ENCODE assay signal across 21 cellular contexts in the genomic region with DNA sequence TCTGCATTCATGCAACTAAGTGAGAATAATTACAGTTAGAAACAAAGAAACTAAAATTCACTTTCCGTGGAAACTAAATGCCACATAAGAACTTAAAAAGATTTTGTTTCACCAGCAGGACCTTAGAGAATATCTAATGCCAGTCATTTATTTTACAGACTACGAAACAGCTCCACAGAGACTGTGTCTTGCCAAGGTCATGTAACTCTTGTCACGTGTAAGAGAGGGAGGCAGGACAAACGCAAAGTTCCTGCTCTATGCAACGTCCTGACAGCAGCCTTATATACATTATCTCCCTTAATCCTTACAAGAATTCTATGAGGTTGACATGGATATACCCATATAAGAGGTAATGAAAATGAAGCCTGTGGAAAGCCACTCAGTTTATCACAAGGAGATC. TPM values are rescaled to one million over a fixed set of nuclear protein-coding genes. Genes with fewer than 3 reads are reported as not detected.
A peak's percentile ranks its signal among the peaks of the same experiment; 100 is the strongest.
DNase-seq lines count a peak whose midpoint lies in the region; ATAC-seq and TF ChIP-seq lines count a peak whose summit lies in the region.
"Had no signal": no experiment of that assay in that cellular context is flagged by ENCODE, and none has a peak within 500 bp of the region (broad histone marks: within the 10 kb centered on the region; RNA-seq: fewer than 3 reads in every experiment).

No MANE protein-coding gene starts in this region.

- no peak overlapping the region for H3K4me3 ChIP-seq in cardiac muscle cell
- peak overlapping the region; percentile 10 for H3K4me3 ChIP-seq in thoracic aorta
- H3K4me3 ChIP-seq: GM12878, GM23338, K562, SJSA1 had no signal

- peak overlapping the region; percentile 73 for H3K27ac ChIP-seq in cardiac muscle cell
- peak overlapping the region; percentile 27 to 66 for H3K27ac ChIP-seq in thoracic aorta
- H3K27ac ChIP-seq: RWPE1, SJSA1 had no signal

- ATAC-seq in thoracic aorta (ENCODE audit: insufficient number of reproducible peaks, low FRiP score, low read depth) (no peak), HG02973 (IDR thresholded peaks at IDR 0.05; ENCODE audit: unreplicated experiment) (no peak)
- no peak for ATAC-seq in stimulated activated naive B cell treated with anti-CD40 and anti-IgM and Interleukin-4, amounts not matched to agents 10 μg/mL and 1 μg/mL and 100 μg/mL, for 72 hours (replicated peaks)
- ATAC-seq: CD8-positive, alpha-beta T cell; GM12878; GM23338; K562 had no signal

- H3K36me3 ChIP-seq in cardiac muscle cell (peaks cover 22% of the 10 kb centered on the region), thoracic aorta (peaks cover 6% of the 10 kb centered on the region)

- H3K4me3 Mint-ChIP-seq in brain (no peak overlapping the region), mesothelial cell of epicardium (no peak overlapping the region)
- no peak overlapping the region for H3K4me3 Mint-ChIP-seq in stimulated activated naive B cell treated with anti-CD40 and anti-IgM and Interleukin-4, amounts not matched to agents 10 μg/mL and 1 μg/mL and 100 μg/mL, for 72 hours
- H3K4me3 Mint-ChIP-seq: B cell; CD8-positive, alpha-beta T cell; GM23338; HFFc6 had no signal

- H3K9me3 ChIP-seq in cardiac muscle cell (ENCODE audit: low read depth) = no peaks in the 10 kb centered on the region
- H3K9me3 ChIP-seq in thoracic aorta = no peaks in the 10 kb centered on the region
- H3K9me3 ChIP-seq: SJSA1 had no signal

- H3K9me3 Mint-ChIP-seq in brain = peaks cover 0 to 5% (median 4%) of the 10 kb centered on the region in 5 experiments
- peaks cover 14% of the 10 kb centered on the region for H3K9me3 Mint-ChIP-seq in mesothelial cell of epicardium
- H3K9me3 Mint-ChIP-seq in stimulated activated naive B cell treated with anti-CD40 and anti-IgM and Interleukin-4, amounts not matched to agents 10 μg/mL and 1 μg/mL and 100 μg/mL, for 72 hours = peaks cover 10 to 14% of the 10 kb centered on the region in 2 donors
- H3K9me3 Mint-ChIP-seq: GM23338, HFFc6 had no signal

- peaks cover 28% of the 10 kb centered on the region for H3K36me3 Mint-ChIP-seq in brain
- H3K36me3 Mint-ChIP-seq in mesothelial cell of epicardium = peaks cover 19% of the 10 kb centered on the region
- peaks cover 13 to 14% of the 10 kb centered on the region in 2 donors for H3K36me3 Mint-ChIP-seq in stimulated activated naive B cell treated with anti-CD40 and anti-IgM and Interleukin-4, amounts not matched to agents 10 μg/mL and 1 μg/mL and 100 μg/mL, for 72 hours
- H3K36me3 Mint-ChIP-seq: CD8-positive, alpha-beta T cell had no signal

- DNase-seq in cardiac muscle cell (ENCODE audit: low read depth in 1 of 2, low spot score in 1 of 2) (peak in 1 of 2 donors; percentile 59), mesothelial cell of epicardium (ENCODE audit: low spot score in 2 of 2, unreplicated experiment in 2 of 2) (no peak), thoracic aorta (ENCODE audit: low spot score) (no peak), AG08395 (ENCODE audit: low spot score) (no peak), NCI-H1694 treated with DMSO at 0.1 percent for 48 hours (lab: John Stamatoyannopoulos, UW) (no peak)
- no peak for DNase-seq in stimulated activated naive B cell treated with anti-CD40 and anti-IgM and Interleukin-4, amounts not matched to agents 10 μg/mL and 1 μg/mL and 100 μg/mL, for 72 hours
- DNase-seq: CD8-positive, alpha-beta T cell; DND-41; HFFc6; NCI-H1417; NCI-H2029 treated with DMSO at 0.1 percent for 48 hours; NCI-H446 treated with DMSO at 0.1 percent for 48 hours; OCI-M1 had no signal

- H3K4me1 Mint-ChIP-seq in brain = peaks cover 25% of the 10 kb centered on the region
- peaks cover 24% of the 10 kb centered on the region for H3K4me1 Mint-ChIP-seq in mesothelial cell of epicardium
- no peaks in the 10 kb centered on the region for H3K4me1 Mint-ChIP-seq in stimulated activated naive B cell treated with anti-CD40 and anti-IgM and Interleukin-4, amounts not matched to agents 10 μg/mL and 1 μg/mL and 100 μg/mL, for 72 hours
- H3K4me1 Mint-ChIP-seq: B cell, GM23338 had no signal

- no peak for TF ChIP-seq CTCF in brain (conservative IDR thresholded peaks at IDR 0.05)
- no peak for TF ChIP-seq CTCF in cardiac muscle cell (IDR thresholded peaks at IDR 0.05; ENCODE audit: low read depth, low read length)
- no peak for TF ChIP-seq CTCF in mesothelial cell of epicardium (IDR thresholded peaks at IDR 0.05; ENCODE audit: unreplicated experiment)
- no peak for TF ChIP-seq CTCF in thoracic aorta (IDR thresholded peaks at IDR 0.05)

- peak overlapping the region in 3 of 5 experiments; percentile 55 to 75 (median 56) for H3K27ac Mint-ChIP-seq in brain
- peak overlapping the region; percentile 71 for H3K27ac Mint-ChIP-seq in mesothelial cell of epicardium
- no peak overlapping the region for H3K27ac Mint-ChIP-seq in stimulated activated naive B cell treated with anti-CD40 and anti-IgM and Interleukin-4, amounts not matched to agents 10 μg/mL and 1 μg/mL and 100 μg/mL, for 72 hours
- H3K27ac Mint-ChIP-seq: B cell; CD8-positive, alpha-beta T cell; GM23338; HFFc6 had no signal

- H3K4me1 ChIP-seq in cardiac muscle cell (ENCODE audit: low read depth) = peaks cover 22% of the 10 kb centered on the region
- peaks cover 8 to 24% of the 10 kb centered on the region in 2 donors for H3K4me1 ChIP-seq in thoracic aorta (ENCODE audit: control insufficient read depth in 1 of 2, low read depth in 2 of 2)
- H3K4me1 ChIP-seq: SJSA1 had no signal

- H3K27me3 ChIP-seq in cardiac muscle cell (no peaks in the 10 kb centered on the region), thoracic aorta (replicated peaks; ENCODE audit: insufficient read depth) (no peaks in the 10 kb centered on the region)
- H3K27me3 ChIP-seq: SJSA1 had no signal

- no peaks in the 10 kb centered on the region for H3K27me3 Mint-ChIP-seq in brain
- no peaks in the 10 kb centered on the region for H3K27me3 Mint-ChIP-seq in mesothelial cell of epicardium (ENCODE audit: low read depth)
- no peaks in the 10 kb centered on the region for H3K27me3 Mint-ChIP-seq in stimulated activated naive B cell treated with anti-CD40 and anti-IgM and Interleukin-4, amounts not matched to agents 10 μg/mL and 1 μg/mL and 100 μg/mL, for 72 hours
- H3K27me3 Mint-ChIP-seq: B cell had no signal

RNA-seq across cellular contexts. Expression of a gene that starts 39.4 kb away (rescaled TPM):
- polyA plus RNA-seq in brain (ENCODE audit: insufficient read depth, low read depth, low replicate concordance) (24.0 TPM), cardiac muscle cell (102 and 115 TPM in 2 replicates)
- total RNA-seq in cardiac muscle cell (55.7 and 64.7 TPM in 2 replicates), mesothelial cell of epicardium (26.7 to 28.1 TPM (median 27.9 TPM) in 3 replicates), thoracic aorta (10 to 100 TPM; 41.8 to 45.0 TPM)

RNA-seq across cellular contexts. Expression of a gene that starts 39.7 kb away (rescaled TPM):
- polyA plus RNA-seq in brain (ENCODE audit: insufficient read depth, low read depth, low replicate concordance) (10.4 TPM), cardiac muscle cell (20.4 and 30.1 TPM in 2 replicates)
- total RNA-seq in cardiac muscle cell (7.6 and 9.3 TPM in 2 replicates), mesothelial cell of epicardium (14.6 to 17.7 TPM (median 15.5 TPM) in 3 replicates), thoracic aorta (1 to 10 TPM; 4.6 to 5.6 TPM)

RNA-seq across cellular contexts. Expression of a gene that starts 40.0 kb away (rescaled TPM):
- polyA plus RNA-seq in brain (ENCODE audit: insufficient read depth, low read depth, low replicate concordance) = 31.3 TPM
- total RNA-seq in cardiac muscle cell = 31.7 and 42.6 TPM in 2 replicates
- 25.0 and 25.7 TPM in 2 replicates for polyA plus RNA-seq in cardiac muscle cell
- total RNA-seq in mesothelial cell of epicardium = 29.1 to 35.8 TPM (median 31.0 TPM) in 3 replicates
- total RNA-seq in thoracic aorta = 10 to 100 TPM; 20.6 to 24.0 TPM
